10 cellular contexts compared by ENCODE assay signal in genomic region chr9:134403292-134403681, GRCh38.
DNase-seq lines count a peak whose midpoint lies in the region; ATAC-seq and TF ChIP-seq lines count a peak whose summit lies in the region.
"Had no signal": no experiment of that assay in that cellular context is flagged by ENCODE, and none has a peak within 500 bp of the region (broad histone marks: within the 10 kb centered on the region; RNA-seq: fewer than 3 reads in every experiment).

No MANE protein-coding gene starts in this region.

- peaks cover 19% of the 10 kb centered on the region for H3K79me2 ChIP-seq in GM23338 (replicated peaks; ENCODE audit: insufficient read depth)

- no peak overlapping the region for H3K4me2 ChIP-seq in GM23338

- peaks cover 30 to 52% (median 35%) of the 10 kb centered on the region in 3 donors for H3K4me1 Mint-ChIP-seq in CD8-positive, alpha-beta memory T cell
- H3K4me1 Mint-ChIP-seq in stimulated activated effector memory CD8-positive, alpha-beta T cell treated with anti-CD3 and anti-CD28 coated beads, Interleukin-12 subunit alpha, Interleukin-12 subunit beta, amount 100 ng/mL, for 72 hours: peaks cover 60% of the 10 kb centered on the region
- H3K4me1 Mint-ChIP-seq in GM23338: peaks cover 6% of the 10 kb centered on the region

- peaks cover 0 to 1% (median 0%) of the 10 kb centered on the region in 3 donors for H3K36me3 Mint-ChIP-seq in CD8-positive, alpha-beta memory T cell
- H3K36me3 Mint-ChIP-seq in stimulated activated effector memory CD8-positive, alpha-beta T cell treated with anti-CD3 and anti-CD28 coated beads, Interleukin-12 subunit alpha, Interleukin-12 subunit beta, amount 100 ng/mL, for 72 hours: peaks cover 62% of the 10 kb centered on the region
- peaks cover 4% of the 10 kb centered on the region; the same call in 2 of the 3 replicates for H3K36me3 Mint-ChIP-seq in GM23338 (ENCODE audit: low read depth)

- peak overlapping the region in 6 of 7 donors; percentile 34 to 79 (median 65) for H3K4me3 Mint-ChIP-seq in CD8-positive, alpha-beta memory T cell
- peak overlapping the region; percentile 64 for H3K4me3 Mint-ChIP-seq in stimulated activated effector memory CD8-positive, alpha-beta T cell treated with anti-CD3 and anti-CD28 coated beads, Interleukin-12 subunit alpha, Interleukin-12 subunit beta, amount 100 ng/mL, for 72 hours
- H3K4me3 Mint-ChIP-seq in GM23338: no peak overlapping the region
- H3K4me3 Mint-ChIP-seq: activated B cell treated with CpG ODN at 0.5 μM for 24 hours had no signal

- no peak overlapping the region for H3K4me3 ChIP-seq in CD8-positive, alpha-beta memory T cell (ENCODE audit: low read length)
- no peak overlapping the region for H3K4me3 ChIP-seq in adrenal gland
- no peak overlapping the region for H3K4me3 ChIP-seq in GM23338

- peaks cover 59% of the 10 kb centered on the region for H3K4me1 ChIP-seq in CD8-positive, alpha-beta memory T cell (ENCODE audit: insufficient read depth, low read length)
- H3K4me1 ChIP-seq in adrenal gland (replicated peaks in 1 of 2) (peaks cover 46 to 66% of the 10 kb centered on the region in 2 donors), GM23338 (ENCODE audit: insufficient read depth) (no peaks in the 10 kb centered on the region)

- no peaks in the 10 kb centered on the region for H4K20me1 ChIP-seq in GM23338 (replicated peaks; ENCODE audit: insufficient read depth)

- no peak overlapping the region for H3K27ac ChIP-seq in CD8-positive, alpha-beta memory T cell (ENCODE audit: low read depth, low read length)
- peak overlapping the region in 3 of 5 donors; percentile 54 to 88 (median 70) for H3K27ac ChIP-seq in adrenal gland
- H3K27ac ChIP-seq in GM23338 (ENCODE audit: low read depth): no peak overlapping the region

- DNase-seq in CD8-positive, alpha-beta memory T cell: no peak
- DNase-seq in adrenal gland (peak in 4 of 7 donors; percentile 48 to 68 (median 60)), left lobe of liver (ENCODE audit: low spot score) (no peak), GM23338 (ENCODE audit: low spot score) (no peak), Ammon's horn (ENCODE audit: low spot score) (no peak), KG1 (lab: John Stamatoyannopoulos, UW) (no peak)
- no peak for DNase-seq in stimulated activated effector memory CD8-positive, alpha-beta T cell treated with anti-CD3 and anti-CD28 coated beads, Interleukin-12 subunit alpha, Interleukin-12 subunit beta, amount 100 ng/mL, for 72 hours (ENCODE audit: low spot score in 2 of 2)
- no peak for DNase-seq in effector CD8-positive, alpha-beta T cell (lab: John Stamatoyannopoulos, UW)
- DNase-seq: activated B cell treated with CpG ODN at 0.5 μM for 24 hours, NCI-H2227 treated with DMSO at 0.1 percent for 48 hours had no signal

- CTCF ChIA-PET in CD8-positive, alpha-beta memory T cell (lab: Charles Lee): interaction anchor here (2.0 kb wide), 1 partner anchor 40 kb away, joined by 4 read pairs; no protein-coding TSS in a partner anchor

- POLR2A ChIA-PET in CD8-positive, alpha-beta memory T cell (lab: Charles Lee): interaction anchor here (1.4 kb wide), 1 partner anchor 11 kb away, joined by 6 read pairs; no protein-coding TSS in a partner anchor

- H3K36me3 ChIP-seq in CD8-positive, alpha-beta memory T cell (ENCODE audit: insufficient read depth, low read length): no peaks in the 10 kb centered on the region
- peaks cover 0 to 12% of the 10 kb centered on the region in 2 donors for H3K36me3 ChIP-seq in adrenal gland (replicated peaks in 1 of 2)
- no peaks in the 10 kb centered on the region for H3K36me3 ChIP-seq in GM23338 (ENCODE audit: insufficient read depth)

- ATAC-seq in left lobe of liver: peak; percentile 12
- ATAC-seq in stimulated activated effector memory CD8-positive, alpha-beta T cell treated with anti-CD3 and anti-CD28 coated beads, Interleukin-12 subunit alpha, Interleukin-12 subunit beta, amount 100 ng/mL, for 72 hours: no peak
- no peak for ATAC-seq in GM23338

- TF ChIP-seq CTCF in adrenal gland (IDR thresholded peaks at IDR 0.05) (no peak), GM23338 (conservative IDR thresholded peaks at IDR 0.05; ENCODE audit: low read depth in 2 of 2) (no peak)

- no peaks in the 10 kb centered on the region for H3F3A ChIP-seq in GM23338 (replicated peaks; ENCODE audit: low read depth)

- H3K27me3 ChIP-seq in CD8-positive, alpha-beta memory T cell (ENCODE audit: insufficient read depth, low read length, poor library complexity, severe bottlenecking): no peaks in the 10 kb centered on the region
- H3K27me3 ChIP-seq in adrenal gland: no peaks in the 10 kb centered on the region
- H3K27me3 ChIP-seq in GM23338 (ENCODE audit: insufficient read depth): no peaks in the 10 kb centered on the region

- H3K9me2 ChIP-seq in GM23338 (ENCODE audit: insufficient read depth): no peaks in the 10 kb centered on the region

- 45 to 64% (median 47%) methylated on average over 5 to 11 of the region's 11 CpGs; no CpG with 5 or more reads in 1 of the 4 donors for WGBS in adrenal gland, 4 donors

- TF ChIP-seq POLR2A in adrenal gland (IDR thresholded peaks at IDR 0.05): no peak

- H3K9me3 Mint-ChIP-seq in CD8-positive, alpha-beta memory T cell: peaks cover 0 to 1% (median 0%) of the 10 kb centered on the region in 5 donors
- no peaks in the 10 kb centered on the region for H3K9me3 Mint-ChIP-seq in stimulated activated effector memory CD8-positive, alpha-beta T cell treated with anti-CD3 and anti-CD28 coated beads, Interleukin-12 subunit alpha, Interleukin-12 subunit beta, amount 100 ng/mL, for 72 hours
- H3K9me3 Mint-ChIP-seq in GM23338: peaks cover 8% of the 10 kb centered on the region; the same call in 2 of the 3 replicates

- intact Hi-C loops in adrenal gland (cut with DNase I): no loop called here

- H3K27ac Mint-ChIP-seq in CD8-positive, alpha-beta memory T cell: peak overlapping the region in 6 of 8 donors; percentile 67 to 95 (median 86)
- H3K27ac Mint-ChIP-seq in stimulated activated effector memory CD8-positive, alpha-beta T cell treated with anti-CD3 and anti-CD28 coated beads, Interleukin-12 subunit alpha, Interleukin-12 subunit beta, amount 100 ng/mL, for 72 hours: peak overlapping the region; percentile 68
- H3K27ac Mint-ChIP-seq in GM23338: no peak overlapping the region

- no peak overlapping the region for H2AFZ ChIP-seq in GM23338

- no peaks in the 10 kb centered on the region for H3K9me3 ChIP-seq in CD8-positive, alpha-beta memory T cell (ENCODE audit: low read length)
- H3K9me3 ChIP-seq in adrenal gland (replicated peaks in 1 of 3): no peaks in the 10 kb centered on the region

- peaks cover 0 to 3% of the 10 kb centered on the region in 2 donors for H3K27me3 Mint-ChIP-seq in CD8-positive, alpha-beta memory T cell
- H3K27me3 Mint-ChIP-seq in GM23338 (ENCODE audit: insufficient read depth, low read depth, poor library complexity): peaks cover 9% of the 10 kb centered on the region
- H3K27me3 Mint-ChIP-seq: activated B cell treated with CpG ODN at 0.5 μM for 24 hours had no signal

TF ChIP-seq in GM23338, 12 proteins besides CTCF, POLR2A, EP300 and RAD21:
- no peak for TF ChIP-seq ETS1 (IDR thresholded peaks at IDR 0.05)
- TF ChIP-seq ZNF331 (CRISPR knock-in tag; IDR thresholded peaks at IDR 0.05; ENCODE audit: low read depth): no peak
- TF ChIP-seq ZNF114 (CRISPR knock-in tag; IDR thresholded peaks at IDR 0.05): no peak
- no peak for TF ChIP-seq JUNB (IDR thresholded peaks at IDR 0.05; ENCODE audit: unreplicated experiment)
- TF ChIP-seq EZH2 (IDR thresholded peaks at IDR 0.05; ENCODE audit: low read depth, unreplicated experiment): no peak
- TF ChIP-seq NANOG (IDR thresholded peaks at IDR 0.05; ENCODE audit: borderline replicate concordance): no peak
- no peak for TF ChIP-seq CREB1 (CRISPR knock-in tag; IDR thresholded peaks at IDR 0.05; ENCODE audit: low read depth)
- no peak for TF ChIP-seq STAT1 (IDR thresholded peaks at IDR 0.05; ENCODE audit: unreplicated experiment)
- TF ChIP-seq POLR2AphosphoS5 (IDR thresholded peaks at IDR 0.05; ENCODE audit: low read depth): no peak
TF ChIP-seq in GM23338: peak in this region for 0.

Comparison
In these comparisons a context has a peak if more than half of its experiments do, and no peak if none do; other contexts are left out.
1. DNase-seq: peak in adrenal gland (4 of 7); none in CD8-positive, alpha-beta memory T cell (0 of 5), left lobe of liver (single experiment), stimulated activated effector memory CD8-positive, alpha-beta T cell treated with anti-CD3 and anti-CD28 coated beads, Interleukin-12 subunit alpha, Interleukin-12 subunit beta, amount 100 ng/mL, for 72 hours (0 of 2), GM23338 (single experiment), Ammon's horn (single experiment), KG1 (single experiment) and effector CD8-positive, alpha-beta T cell (single experiment).
2. H3K27ac ChIP-seq: peak in adrenal gland (3 of 5); none in CD8-positive, alpha-beta memory T cell (single experiment) and GM23338 (single experiment).